In the genomic region with DNA sequence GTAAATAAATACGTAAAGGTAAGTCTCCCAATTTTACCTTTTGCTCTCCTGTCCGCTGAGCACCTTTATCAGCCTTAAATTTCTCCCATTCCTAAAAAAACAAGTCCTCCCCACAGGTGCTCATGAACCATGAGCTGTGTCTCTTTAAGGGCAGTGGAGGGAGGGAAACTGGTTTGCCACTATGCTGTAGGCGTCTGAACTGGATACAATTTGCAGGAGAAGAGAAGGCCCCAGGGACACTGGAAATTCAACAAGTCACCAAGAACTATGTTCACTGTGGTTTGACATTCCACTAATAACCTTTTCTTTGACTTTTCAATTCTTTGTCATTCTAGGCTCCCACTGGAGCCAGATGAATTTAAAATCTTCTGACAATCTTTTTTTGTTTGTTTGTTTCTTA, we compare ENCODE assay signal across 1 cellular context.
TF ChIP-seq lines count a peak whose summit lies in the region.

No MANE protein-coding gene starts in this region.

TF ChIP-seq in WTC11, 78 proteins besides CTCF, POLR2A, EP300 and RAD21 (continued from another document):
- no peak for TF ChIP-seq ZNF396 (CRISPR knock-in tag; IDR thresholded peaks at IDR 0.05; ENCODE audit: borderline replicate concordance)
- TF ChIP-seq, protein P1, sequence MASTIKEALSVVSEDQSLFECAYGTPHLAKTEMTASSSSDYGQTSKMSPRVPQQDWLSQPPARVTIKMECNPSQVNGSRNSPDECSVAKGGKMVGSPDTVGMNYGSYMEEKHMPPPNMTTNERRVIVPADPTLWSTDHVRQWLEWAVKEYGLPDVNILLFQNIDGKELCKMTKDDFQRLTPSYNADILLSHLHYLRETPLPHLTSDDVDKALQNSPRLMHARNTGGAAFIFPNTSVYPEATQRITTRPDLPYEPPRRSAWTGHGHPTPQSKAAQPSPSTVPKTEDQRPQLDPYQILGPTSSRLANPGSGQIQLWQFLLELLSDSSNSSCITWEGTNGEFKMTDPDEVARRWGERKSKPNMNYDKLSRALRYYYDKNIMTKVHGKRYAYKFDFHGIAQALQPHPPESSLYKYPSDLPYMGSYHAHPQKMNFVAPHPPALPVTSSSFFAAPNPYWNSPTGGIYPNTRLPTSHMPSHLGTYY (CRISPR knock-in tag; IDR thresholded peaks at IDR 0.05) = no peak
- TF ChIP-seq ZNF263 (CRISPR knock-in tag; IDR thresholded peaks at IDR 0.05; ENCODE audit: low read depth) = no peak
- TF ChIP-seq, protein P2, sequence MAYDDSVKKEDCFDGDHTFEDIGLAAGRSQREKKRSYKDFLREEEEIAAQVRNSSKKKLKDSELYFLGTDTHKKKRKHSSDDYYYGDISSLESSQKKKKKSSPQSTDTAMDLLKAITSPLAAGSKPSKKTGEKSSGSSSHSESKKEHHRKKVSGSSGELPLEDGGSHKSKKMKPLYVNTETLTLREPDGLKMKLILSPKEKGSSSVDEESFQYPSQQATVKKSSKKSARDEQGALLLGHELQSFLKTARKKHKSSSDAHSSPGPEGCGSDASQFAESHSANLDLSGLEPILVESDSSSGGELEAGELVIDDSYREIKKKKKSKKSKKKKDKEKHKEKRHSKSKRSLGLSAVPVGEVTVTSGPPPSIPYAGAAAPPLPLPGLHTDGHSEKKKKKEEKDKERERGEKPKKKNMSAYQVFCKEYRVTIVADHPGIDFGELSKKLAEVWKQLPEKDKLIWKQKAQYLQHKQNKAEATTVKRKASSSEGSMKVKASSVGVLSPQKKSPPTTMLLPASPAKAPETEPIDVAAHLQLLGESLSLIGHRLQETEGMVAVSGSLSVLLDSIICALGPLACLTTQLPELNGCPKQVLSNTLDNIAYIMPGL (CRISPR knock-in tag; IDR thresholded peaks at IDR 0.05) = no peak
